Comparison of ENCODE assay signal across 9 cellular contexts in genomic region chr1:32894019-32894600, GRCh38. TPM values are rescaled to one million over a fixed set of nuclear protein-coding genes. Genes with fewer than 3 reads are reported as not detected.
A peak's percentile ranks its signal among the peaks of the same experiment; 100 is the strongest.
DNase-seq lines count a peak whose midpoint lies in the region; ATAC-seq and TF ChIP-seq lines count a peak whose summit lies in the region.
"Had no signal": no experiment of that assay in that cellular context is flagged by ENCODE, and none has a peak within 500 bp of the region (broad histone marks: within the 10 kb centered on the region; RNA-seq: fewer than 3 reads in every experiment).

No MANE protein-coding gene starts in this region.

- 29 to 77% methylated on average over 1 to 5 of the region's 8 CpGs for WGBS in endodermal cell (ENCODE audit: insufficient coverage in 1 of 2, insufficient read length in 1 of 2), 2 experiments

- H3K4me3 Mint-ChIP-seq in endodermal cell (peak overlapping the region; percentile 53), osteocyte (ENCODE audit: unreplicated experiment) (peak overlapping the region; percentile 73)

- H3K27me3 ChIP-seq in endodermal cell (ENCODE audit: control insufficient read depth, insufficient read depth, low read length, poor library complexity, severe bottlenecking): peaks cover 70% of the 10 kb centered on the region

- peaks cover 6% of the 10 kb centered on the region for H3K9me3 Mint-ChIP-seq in endodermal cell
- H3K9me3 Mint-ChIP-seq in osteocyte (ENCODE audit: unreplicated experiment): no peaks in the 10 kb centered on the region

- no peak overlapping the region for H3K9ac ChIP-seq in endodermal cell (ENCODE audit: extremely low read depth, low read length, poor library complexity, severe bottlenecking)

- H3K36me3 Mint-ChIP-seq in endodermal cell (ENCODE audit: low read depth): no peaks in the 10 kb centered on the region
- H3K36me3 Mint-ChIP-seq in osteocyte (ENCODE audit: unreplicated experiment): no peaks in the 10 kb centered on the region

- DNase-seq in NCI-H2227 (lab: John Stamatoyannopoulos, UW; ENCODE audit: unreplicated experiment) (peak; percentile 68), NCI-H2227 treated with DMSO at 0.1 percent for 48 hours (lab: John Stamatoyannopoulos, UW) (no peak), NCI-H1694 treated with DMSO at 0.1 percent for 48 hours (lab: John Stamatoyannopoulos, UW) (peak; percentile 33), endodermal cell (peak; percentile 63), osteocyte (ENCODE audit: extremely low spot score, unreplicated experiment) (no peak), OCI-M1 (lab: John Stamatoyannopoulos, UW) (no peak), ecto neural progenitor cell (ENCODE audit: low spot score) (no peak)

- no peaks in the 10 kb centered on the region for H3K36me3 ChIP-seq in endodermal cell (ENCODE audit: control insufficient read depth, insufficient read depth, low read length)

- H3K9me3 ChIP-seq in endodermal cell (ENCODE audit: control insufficient read depth, low read length): no peaks in the 10 kb centered on the region

- H3K4me3 ChIP-seq in endodermal cell (ENCODE audit: low read length): no peak overlapping the region

- no peaks in the 10 kb centered on the region for H3K4me1 ChIP-seq in endodermal cell (ENCODE audit: control insufficient read depth, insufficient read depth, low read length)

- TF ChIP-seq CTCF in endodermal cell (conservative IDR thresholded peaks at IDR 0.05) (no peak), osteocyte (IDR thresholded peaks at IDR 0.05) (no peak)

- no peak overlapping the region for H3K27ac ChIP-seq in endodermal cell (ENCODE audit: low read depth, low read length)

- no peak overlapping the region for H3K27ac Mint-ChIP-seq in endodermal cell
- H3K27ac Mint-ChIP-seq in osteocyte (ENCODE audit: unreplicated experiment): no peak overlapping the region

- H3K4me1 Mint-ChIP-seq in endodermal cell (no peaks in the 10 kb centered on the region), osteocyte (ENCODE audit: unreplicated experiment) (peaks cover 13% of the 10 kb centered on the region)

- peaks cover 92% of the 10 kb centered on the region for H3K27me3 Mint-ChIP-seq in endodermal cell (ENCODE audit: insufficient read depth)
- H3K27me3 Mint-ChIP-seq in osteocyte (ENCODE audit: unreplicated experiment): peaks cover 30% of the 10 kb centered on the region

- ATAC-seq in HG02938 (IDR thresholded peaks at IDR 0.05; ENCODE audit: unreplicated experiment): no peak

RNA-seq across cellular contexts. Expression of gene TMEM54, which starts 7.1 kb away (rescaled TPM):
- total RNA-seq in endodermal cell (10 to 100 TPM in 1 of 2 donors, 1 to 10 TPM in 1; 8.6 to 12.3 TPM), osteocyte (7.3 and 9.8 TPM in 2 replicates)
- 5.8 TPM for polyA plus RNA-seq in endodermal cell (2013, experiment 1 of 2)
- 5.7 TPM for polyA plus RNA-seq in endodermal cell (2013, experiment 2 of 2)

RNA-seq across cellular contexts. Expression of gene HPCA, which starts 7.8 kb away (rescaled TPM):
- 1 to 10 TPM in 1 of 2 donors, not detected in 1; 1.2 TPM for total RNA-seq in endodermal cell
- polyA plus RNA-seq in endodermal cell (2013, experiment 1 of 2): 2.5 TPM
- polyA plus RNA-seq in endodermal cell (2013, experiment 2 of 2): 1.2 TPM
- total RNA-seq in osteocyte: not detected in 2 replicates
- total RNA-seq: skeletal muscle tissue had no signal

RNA-seq across cellular contexts. Expression of gene FNDC5, which starts 23.4 kb away (rescaled TPM):
- total RNA-seq in endodermal cell (1 to 10 TPM; 6.0 to 7.2 TPM), osteocyte (2.0 and 3.2 TPM in 2 replicates)
- polyA plus RNA-seq in endodermal cell (2013, experiment 1 of 2): 32.9 TPM
- polyA plus RNA-seq in endodermal cell (2013, experiment 2 of 2): 26.5 TPM

Comparison
In these comparisons a context has a peak if more than half of its experiments do, and no peak if none do; other contexts are left out.
1. DNase-seq: peak in NCI-H2227 (single experiment), NCI-H1694 treated with DMSO at 0.1 percent for 48 hours (single experiment) and endodermal cell (single experiment); none in NCI-H2227 treated with DMSO at 0.1 percent for 48 hours (single experiment), osteocyte (single experiment), OCI-M1 (single experiment) and ecto neural progenitor cell (single experiment).